ENCODE assay signal across 8 cellular contexts in genomic region chr6:136549359-136550044, GRCh38. TPM values are rescaled to one million over a fixed set of nuclear protein-coding genes. Genes with fewer than 3 reads are reported as not detected.
DNase-seq lines count a peak whose midpoint lies in the region; ATAC-seq and TF ChIP-seq lines count a peak whose summit lies in the region.

No MANE protein-coding gene starts in this region.

- peak overlapping the region in 2 of 11 experiments; percentile 40 to 42; a peak in 3 of 22 replicates for H3K27ac ChIP-seq in BLaER1 treated with 17β-estradiol and CSF1 and Interleukin-3, amounts not matched to agents 10 nM and 100 nM
- H3K27ac ChIP-seq in coronary artery (no peak overlapping the region), lower lobe of right lung (peak overlapping the region; percentile 77), testis (peak overlapping the region; percentile 79 to 81)

- 3 to 15% methylated on average over 5 to 42 of the region's 42 CpGs for WGBS in testis, 2 donors

- no peak for TF ChIP-seq POLR2A in testis (IDR thresholded peaks at IDR 0.05)

- H3K9me3 ChIP-seq in BLaER1 treated with 17β-estradiol and CSF1 and Interleukin-3, amounts not matched to agents 10 nM and 100 nM (replicated peaks in 1 of 11), result peaks cover 0 to 9% (median 0%) of the 10 kb centered on the region in 11 experiments; a peak in 1 of 22 replicates
- H3K9me3 ChIP-seq in NT2/D1 (ENCODE audit: insufficient read depth, low read length), result no peaks in the 10 kb centered on the region
- H3K9me3 ChIP-seq in lower lobe of right lung, result no peaks in the 10 kb centered on the region
- H3K9me3 ChIP-seq in testis, result no peaks in the 10 kb centered on the region

- H3K9ac ChIP-seq in BLaER1 treated with 17β-estradiol and CSF1 and Interleukin-3, amounts not matched to agents 10 nM and 100 nM, result peak overlapping the region; percentile 8 to 78 (median 44); a peak in 17 of 22 replicates
- H3K9ac ChIP-seq in NT2/D1 (ENCODE audit: insufficient read length, low read depth), result peak overlapping the region; percentile 64

- H3K4me3 ChIP-seq in BLaER1 treated with 17β-estradiol and CSF1 and Interleukin-3, amounts not matched to agents 10 nM and 100 nM, result peak overlapping the region; percentile 63 to 75 (median 68)
- H3K4me3 ChIP-seq in NT2/D1 (ENCODE audit: insufficient read length, low read depth) (peak overlapping the region; percentile 49), coronary artery (peak overlapping the region; percentile 76), lower lobe of right lung (peak overlapping the region; percentile 68), testis (peak overlapping the region; percentile 86 to 90)

- H3K4me2 ChIP-seq in BLaER1 treated with 17β-estradiol and CSF1 and Interleukin-3, amounts not matched to agents 10 nM and 100 nM, result peak overlapping the region; percentile 90 to 99 (median 97)

- peaks cover 12 to 22% (median 17%) of the 10 kb centered on the region in 10 experiments for H3K4me1 ChIP-seq in BLaER1 treated with 17β-estradiol and CSF1 and Interleukin-3, amounts not matched to agents 10 nM and 100 nM
- H3K4me1 ChIP-seq in NT2/D1 (ENCODE audit: insufficient read depth, insufficient read length) (peaks cover 4% of the 10 kb centered on the region), lower lobe of right lung (peaks cover 20% of the 10 kb centered on the region), testis (peaks cover 13% of the 10 kb centered on the region)

- H4K20me1 ChIP-seq in BLaER1 treated with 17β-estradiol and CSF1 and Interleukin-3, amounts not matched to agents 10 nM and 100 nM, result peaks cover 0 to 28% (median 12%) of the 10 kb centered on the region in 11 experiments; a peak in 13 of 22 replicates

- TF ChIP-seq CTCF in coronary artery (IDR thresholded peaks at IDR 0.05), result no peak
- TF ChIP-seq CTCF in lower lobe of right lung (IDR thresholded peaks at IDR 0.05), result no peak
- no peak for TF ChIP-seq CTCF in testis (IDR thresholded peaks at IDR 0.05)

- intact Hi-C loops in lower lobe of right lung (cut with DNase I) (no loop called here), testis (cut with DNase I; ENCODE audit: low total_unique reads) (no loop called here)

- ATAC-seq in GM21515 (IDR thresholded peaks at IDR 0.05; ENCODE audit: unreplicated experiment) (peak; percentile 12), lower lobe of right lung (peak; percentile 30 to 46)

- peaks cover 0 to 15% (median 0%) of the 10 kb centered on the region in 11 experiments; a peak in 5 of 22 replicates for H3K36me3 ChIP-seq in BLaER1 treated with 17β-estradiol and CSF1 and Interleukin-3, amounts not matched to agents 10 nM and 100 nM
- H3K36me3 ChIP-seq in NT2/D1 (ENCODE audit: insufficient read depth, insufficient read length, low read length) (no peaks in the 10 kb centered on the region), lower lobe of right lung (no peaks in the 10 kb centered on the region), testis (ENCODE audit: low read depth, missing control alignments) (no peaks in the 10 kb centered on the region)

- peaks cover 52 to 63% (median 56%) of the 10 kb centered on the region in 11 experiments for H3K27me3 ChIP-seq in BLaER1 treated with 17β-estradiol and CSF1 and Interleukin-3, amounts not matched to agents 10 nM and 100 nM
- peaks cover 55% of the 10 kb centered on the region for H3K27me3 ChIP-seq in NT2/D1 (ENCODE audit: insufficient read depth, insufficient read length)
- H3K27me3 ChIP-seq in lower lobe of right lung (ENCODE audit: low read depth), result peaks cover 13% of the 10 kb centered on the region
- H3K27me3 ChIP-seq in testis, result no peaks in the 10 kb centered on the region

- DNase-seq in NT2/D1 (ENCODE audit: low read depth, low spot score) (no peak), coronary artery (ENCODE audit: low spot score) (no peak), lower lobe of right lung (peak; percentile 50), testis (peak; percentile 70), mesenteric fat pad (ENCODE audit: low spot score) (no peak), RPMI8226 (no peak)

RNA-seq across cellular contexts. Expression of gene MAP7, which starts 0.7 kb away (rescaled TPM):
- total RNA-seq in lower lobe of right lung (18.3 TPM), testis (10 to 100 TPM; 38.5 to 48.7 TPM), mesenteric fat pad (5.2 TPM)
- polyA plus RNA-seq in testis (ENCODE audit: insufficient read depth, low read depth, low replicate concordance), result 61.4 TPM

Comparison
In these comparisons a context has a peak if more than half of its experiments do, and no peak if none do; other contexts are left out.
1. H3K27ac ChIP-seq: peak in lower lobe of right lung (single experiment) and testis (2 of 2); none in coronary artery (0 of 2).
2. DNase-seq: peak in lower lobe of right lung (single experiment) and testis (single experiment); none in NT2/D1 (single experiment), coronary artery (single experiment), mesenteric fat pad (single experiment) and RPMI8226 (single experiment).
3. Peak in every context shown above with its lines, with median percentiles within 50 percentile points of each other: H3K4me3 ChIP-seq.